16 cellular contexts compared by ENCODE assay signal in genomic region chr1:153968972-153969371, GRCh38. TPM values are rescaled to one million over a fixed set of nuclear protein-coding genes. Genes with fewer than 3 reads are reported as not detected.
DNase-seq lines count a peak whose midpoint lies in the region; ATAC-seq and TF ChIP-seq lines count a peak whose summit lies in the region.
"Had no signal": no experiment of that assay in that cellular context is flagged by ENCODE, and none has a peak within 500 bp of the region (broad histone marks: within the 10 kb centered on the region; RNA-seq: fewer than 3 reads in every experiment).

No MANE protein-coding gene starts in this region.

- H3K9ac ChIP-seq in OCI-LY1 (ENCODE audit: low read length) (peak overlapping the region; percentile 94), duodenal mucosa (ENCODE audit: low read depth in 1 of 2, low read length in 2 of 2) (peak overlapping the region in 1 of 2 donors; percentile 83)

- CTCF ChIA-PET in Caco-2 (lab: Charles Lee): no interaction called here

- H3K9me3 Mint-ChIP-seq in Caco-2 (ENCODE audit: unreplicated experiment) (no peaks in the 10 kb centered on the region), osteocyte (ENCODE audit: unreplicated experiment) (no peaks in the 10 kb centered on the region)

- TF ChIP-seq CTCF in Caco-2 (IDR thresholded peaks at IDR 0.05; ENCODE audit: insufficient read depth in 1 of 2, low read depth in 1 of 2, low read length in 1 of 2, severe bottlenecking in 1 of 2, unreplicated experiment in 1 of 2): no peak
- TF ChIP-seq CTCF in OCI-LY1 (IDR thresholded peaks at IDR 0.05; ENCODE audit: low read length): no peak
- TF ChIP-seq CTCF in osteocyte (IDR thresholded peaks at IDR 0.05): no peak

- H3K4me3 Mint-ChIP-seq in Caco-2 (ENCODE audit: unreplicated experiment): peak overlapping the region; percentile 81
- H3K4me3 Mint-ChIP-seq in osteocyte (ENCODE audit: unreplicated experiment): peak overlapping the region; percentile 91

- H3K27ac Mint-ChIP-seq in Caco-2 (ENCODE audit: unreplicated experiment) (no peak overlapping the region), osteocyte (ENCODE audit: unreplicated experiment) (no peak overlapping the region)

- no peaks in the 10 kb centered on the region for H3K9me3 ChIP-seq in Caco-2
- no peaks in the 10 kb centered on the region for H3K9me3 ChIP-seq in OCI-LY1 (ENCODE audit: low read length)
- no peaks in the 10 kb centered on the region for H3K9me3 ChIP-seq in duodenal mucosa (ENCODE audit: control insufficient read depth in 1 of 2, low read length in 2 of 2)
- H3K9me3 ChIP-seq: MG63 had no signal

- intact Hi-C loops in Caco-2 (cut with micrococcal nuclease; ENCODE audit: unreplicated experiment): no loop called here

- H3K4me1 Mint-ChIP-seq in Caco-2 (ENCODE audit: low read depth, unreplicated experiment): peaks cover 9% of the 10 kb centered on the region
- peaks cover 41% of the 10 kb centered on the region for H3K4me1 Mint-ChIP-seq in osteocyte (ENCODE audit: unreplicated experiment)

- peak overlapping the region; percentile 77 for H3K4me2 ChIP-seq in OCI-LY1 (ENCODE audit: low read length)

- H2AFZ ChIP-seq in OCI-LY1 (ENCODE audit: low read length): no peak overlapping the region

- H3F3A ChIP-seq in OCI-LY1 (ENCODE audit: insufficient read depth, low read length): peaks cover 4% of the 10 kb centered on the region; the same call in 1 of the 2 replicates

- POLR2A ChIA-PET in Caco-2 (lab: Charles Lee): no interaction called here

- BruUV-seq in Caco-2 (replicated peaks; lab: Mats Ljungman, UMichigan): no TSS peak

- H3K27me3 Mint-ChIP-seq in Caco-2 (ENCODE audit: insufficient read depth, unreplicated experiment): no peaks in the 10 kb centered on the region
- H3K27me3 Mint-ChIP-seq in osteocyte (ENCODE audit: unreplicated experiment): no peaks in the 10 kb centered on the region

- H3K36me3 ChIP-seq in Caco-2 (ENCODE audit: control insufficient read depth, insufficient read depth, low read length) (no peaks in the 10 kb centered on the region), OCI-LY1 (ENCODE audit: insufficient read depth, low read length) (peaks cover 17% of the 10 kb centered on the region), duodenal mucosa (ENCODE audit: control insufficient read depth in 1 of 2, insufficient read depth in 2 of 2, low read length in 2 of 2) (peaks cover 8 to 18% of the 10 kb centered on the region in 2 donors)

- no peak for ATAC-seq in GM21528 (IDR thresholded peaks at IDR 0.05; ENCODE audit: low FRiP score, unreplicated experiment)
- ATAC-seq in HG02840 (IDR thresholded peaks at IDR 0.05; ENCODE audit: low FRiP score, unreplicated experiment): no peak

- H4K20me1 ChIP-seq in OCI-LY1 (ENCODE audit: insufficient read depth, low read length): no peaks in the 10 kb centered on the region

- no peaks in the 10 kb centered on the region for H3K9me2 ChIP-seq in OCI-LY1 (ENCODE audit: low read depth, low read length)

- H3K4me1 ChIP-seq in Caco-2 (peaks cover 9% of the 10 kb centered on the region; the same call in 1 of the 2 replicates), OCI-LY1 (ENCODE audit: insufficient read depth, low read length, severe bottlenecking) (peaks cover 46% of the 10 kb centered on the region), duodenal mucosa (ENCODE audit: control insufficient read depth in 1 of 2, insufficient read depth in 2 of 2, low read length in 2 of 2) (peaks cover 28 to 29% of the 10 kb centered on the region in 2 donors)

- H3K79me2 ChIP-seq in OCI-LY1 (ENCODE audit: insufficient read depth, low read length): peaks cover 4% of the 10 kb centered on the region; the same call in 1 of the 2 replicates

- H3K27ac ChIP-seq in OCI-LY1 (ENCODE audit: low read depth, low read length, poor library complexity, severe bottlenecking) (peak overlapping the region; percentile 96), duodenal mucosa (ENCODE audit: low read depth, low read length) (no peak overlapping the region)

- H3K4me3 ChIP-seq in Caco-2 (ENCODE audit: low read depth, low read length): no peak overlapping the region; the same call in 1 of the 2 replicates
- H3K4me3 ChIP-seq in OCI-LY1 (ENCODE audit: low read depth, low read length, poor library complexity, severe bottlenecking): peak overlapping the region; percentile 91
- H3K4me3 ChIP-seq in duodenal mucosa (ENCODE audit: low read depth in 1 of 2, low read length in 2 of 2): peak overlapping the region; percentile 77 to 91

- H3K36me3 Mint-ChIP-seq in Caco-2 (ENCODE audit: insufficient read depth, unreplicated experiment) (peaks cover 42% of the 10 kb centered on the region), osteocyte (ENCODE audit: unreplicated experiment) (peaks cover 1% of the 10 kb centered on the region)

- H3K27me3 ChIP-seq in Caco-2 (replicated peaks; ENCODE audit: control insufficient read depth, insufficient read depth, low read length): no peaks in the 10 kb centered on the region
- no peaks in the 10 kb centered on the region for H3K27me3 ChIP-seq in OCI-LY1 (ENCODE audit: insufficient read depth, low read length)
- H3K27me3 ChIP-seq in duodenal mucosa (ENCODE audit: control insufficient read depth in 1 of 2, insufficient read depth in 2 of 2, low read length in 2 of 2): no peaks in the 10 kb centered on the region
- H3K27me3 ChIP-seq: MG63 had no signal

- DNase-seq in Caco-2: no peak
- DNase-seq in osteocyte (ENCODE audit: extremely low spot score, unreplicated experiment): no peak
- DNase-seq in NCI-H69 (lab: John Stamatoyannopoulos, UW): no peak
- no peak for DNase-seq in ecto neural progenitor cell (ENCODE audit: low spot score)
- DNase-seq: activated CD4-positive, alpha-beta T cell treated with anti-CD3 and anti-CD28 coated beads, Interleukin-2, amount 50 U/mL, for 1 hour; amniotic stem cell; DMS79 treated with DMSO at 0.1 percent for 48 hours; MG63; NCI-H510A; nucleus accumbens; SHP77; stimulated activated CD4-positive, alpha-beta T cell treated with anti-CD3 and anti-CD28 coated beads, Interleukin-4, amount 100 ng/mL, for 24 hours had no signal

RNA-seq across cellular contexts. Expression of gene CREB3L4, which starts 1.3 kb away (rescaled TPM):
- total RNA-seq in Caco-2 (2022): 9.0 and 9.8 TPM in 2 replicates
- 9.3 and 11.1 TPM in 2 replicates for total RNA-seq in osteocyte

RNA-seq across cellular contexts. Expression of gene SLC39A1, which starts 5.6 kb away (rescaled TPM):
- total RNA-seq in Caco-2 (2022): 135 and 150 TPM in 2 replicates
- 93.2 and 95.3 TPM in 2 replicates for total RNA-seq in osteocyte

RNA-seq across cellular contexts. Expression of gene JTB, which starts 8.5 kb away (rescaled TPM):
- 123 and 124 TPM in 2 replicates for total RNA-seq in Caco-2 (2022)
- total RNA-seq in osteocyte: 138 and 143 TPM in 2 replicates

RNA-seq across cellular contexts. Expression of gene CRTC2, which starts 10.6 kb away (rescaled TPM):
- total RNA-seq in Caco-2 (2022) (24.4 and 30.8 TPM in 2 replicates), osteocyte (29.4 and 41.9 TPM in 2 replicates)

RNA-seq across cellular contexts. Expression of gene RAB13, which starts 17.2 kb away (rescaled TPM):
- 77.4 and 79.3 TPM in 2 replicates for total RNA-seq in Caco-2 (2022)
- 153 and 162 TPM in 2 replicates for total RNA-seq in osteocyte
